Comparison of ENCODE assay signal across 16 cellular contexts in genomic region chr1:204705888-204706837, GRCh38. TPM values are rescaled to one million over a fixed set of nuclear protein-coding genes. Genes with fewer than 3 reads are reported as not detected.
DNase-seq lines count a peak whose midpoint lies in the region; ATAC-seq and TF ChIP-seq lines count a peak whose summit lies in the region.
"Had no signal": no experiment of that assay in that cellular context is flagged by ENCODE, and none has a peak within 500 bp of the region (broad histone marks: within the 10 kb centered on the region; RNA-seq: fewer than 3 reads in every experiment).

No MANE protein-coding gene starts in this region.

- no peak overlapping the region for H3K4me2 ChIP-seq in osteoblast (ENCODE audit: insufficient read depth, low read length)

- H3K9me3 ChIP-seq in T-helper 17 cell (ENCODE audit: control insufficient read depth, low read length, poor library complexity, severe bottlenecking) (no peaks in the 10 kb centered on the region), osteoblast (ENCODE audit: low read depth, low read length) (no peaks in the 10 kb centered on the region)
- H3K9me3 ChIP-seq: upper lobe of right lung had no signal

- no peaks in the 10 kb centered on the region for H3K9me3 Mint-ChIP-seq in activated naive CD4-positive, alpha-beta T cell treated with anti-CD3 and anti-CD28 coated beads, Interleukin-2, amount 10 ng/mL, durations not matched to agents 7 days and 5 days

- H2AFZ ChIP-seq in osteoblast (ENCODE audit: low read length) = no peak overlapping the region

- ATAC-seq in T-helper 17 cell (no peak), GM18868 (IDR thresholded peaks at IDR 0.05; ENCODE audit: unreplicated experiment) (no peak)
- ATAC-seq: upper lobe of right lung had no signal

- no peaks in the 10 kb centered on the region for H3K36me3 Mint-ChIP-seq in activated naive CD4-positive, alpha-beta T cell treated with anti-CD3 and anti-CD28 coated beads, Interleukin-2, amount 10 ng/mL, durations not matched to agents 7 days and 5 days
- H3K36me3 Mint-ChIP-seq in T-helper 17 cell (ENCODE audit: low read depth) = peaks cover 2% of the 10 kb centered on the region

- no peak for DNase-seq in activated naive CD4-positive, alpha-beta T cell treated with anti-CD3 and anti-CD28 coated beads, Interleukin-2, amount 10 ng/mL, durations not matched to agents 7 days and 5 days
- no peak for DNase-seq in activated naive CD4-positive, alpha-beta T cell treated with anti-CD3 and anti-CD28 coated beads, Interleukin-2, amount 50 U/mL, for 16 hours
- DNase-seq in T-helper 17 cell (no peak), dorsolateral prefrontal cortex (peak in 4 of 10 donors; percentile 42 to 49 (median 44)), osteoblast (ENCODE audit: insufficient read length, low spot score, missing footprints) (peak; percentile 19), GM13976 (ENCODE audit: low spot score) (no peak)
- no peak for DNase-seq in effector CD4-positive, alpha-beta T cell
- DNase-seq: activated effector memory CD4-positive, alpha-beta T cell treated with anti-CD3 and anti-CD28 coated beads, Interleukin-2, amount 50 U/mL, for 16 hours; Calu3; NCI-H1048; SHP77; stimulated activated CD4-positive, alpha-beta T cell treated with anti-CD3 and anti-CD28 coated beads, Interleukin-4, amount 100 ng/mL, for 4 hours; upper lobe of right lung had no signal

- in situ Hi-C loops in GM13976 (cut with MboI; ENCODE audit: low sequenced_read_pairs, unreplicated experiment) = no loop called here

- H3K27me3 ChIP-seq in dorsolateral prefrontal cortex (no peaks in the 10 kb centered on the region), osteoblast (ENCODE audit: insufficient read depth, low read length) (peaks cover 36% of the 10 kb centered on the region)

- H3K4me3 Mint-ChIP-seq in activated naive CD4-positive, alpha-beta T cell treated with anti-CD3 and anti-CD28 coated beads, Interleukin-2, amount 10 ng/mL, durations not matched to agents 7 days and 5 days = no peak overlapping the region
- H3K4me3 Mint-ChIP-seq in T-helper 17 cell = no peak overlapping the region

- no peaks in the 10 kb centered on the region for H4K20me1 ChIP-seq in osteoblast (ENCODE audit: insufficient read depth, low read length)

- peak overlapping the region; percentile 29 for H3K27ac Mint-ChIP-seq in activated naive CD4-positive, alpha-beta T cell treated with anti-CD3 and anti-CD28 coated beads, Interleukin-2, amount 10 ng/mL, durations not matched to agents 7 days and 5 days
- H3K27ac Mint-ChIP-seq in T-helper 17 cell = peak overlapping the region; percentile 12

- H3K4me3 ChIP-seq in dorsolateral prefrontal cortex (no peak overlapping the region), osteoblast (ENCODE audit: insufficient read depth, low read length) (no peak overlapping the region)
- H3K4me3 ChIP-seq: lung, upper lobe of right lung had no signal

- H3K27me3 Mint-ChIP-seq in activated naive CD4-positive, alpha-beta T cell treated with anti-CD3 and anti-CD28 coated beads, Interleukin-2, amount 10 ng/mL, durations not matched to agents 7 days and 5 days = peaks cover 37% of the 10 kb centered on the region
- H3K27me3 Mint-ChIP-seq in T-helper 17 cell = peaks cover 61% of the 10 kb centered on the region

- H3K36me3 ChIP-seq in osteoblast (ENCODE audit: insufficient read depth, low read length) = no peaks in the 10 kb centered on the region
- H3K36me3 ChIP-seq: upper lobe of right lung had no signal

- H3K27ac ChIP-seq in dorsolateral prefrontal cortex (peak overlapping the region in 50 of 59 donors; percentile 2 to 92 (median 66)), osteoblast (ENCODE audit: low read depth, low read length) (no peak overlapping the region)
- H3K27ac ChIP-seq: upper lobe of right lung had no signal

- peaks cover 21% of the 10 kb centered on the region for H3K4me1 Mint-ChIP-seq in activated naive CD4-positive, alpha-beta T cell treated with anti-CD3 and anti-CD28 coated beads, Interleukin-2, amount 10 ng/mL, durations not matched to agents 7 days and 5 days
- peaks cover 4% of the 10 kb centered on the region for H3K4me1 Mint-ChIP-seq in T-helper 17 cell

- TF ChIP-seq CTCF in dorsolateral prefrontal cortex (IDR thresholded peaks at IDR 0.05 in 54 of 56, conservative IDR thresholded peaks at IDR 0.05 in 2 of 56; ENCODE audit: low read depth in 1 of 56, partially characterized antibody in 56 of 56) = no peak
- TF ChIP-seq CTCF in osteoblast (IDR thresholded peaks at IDR 0.05; ENCODE audit: extremely low read depth, low read depth, low read length) = no peak
- no peak for TF ChIP-seq CTCF in GM13976 (IDR thresholded peaks at IDR 0.05; ENCODE audit: borderline replicate concordance, control extremely low read depth, extremely low read depth, insufficient read depth, missing control alignments)

- H3K4me1 ChIP-seq in osteoblast (ENCODE audit: insufficient read depth, low read length) = no peaks in the 10 kb centered on the region
- H3K4me1 ChIP-seq: upper lobe of right lung had no signal

- intact Hi-C loops in dorsolateral prefrontal cortex (cut with DNase I) = no loop called here

- H3K79me2 ChIP-seq in osteoblast (ENCODE audit: insufficient read depth, low read length) = no peaks in the 10 kb centered on the region

- CTCF ChIA-PET in activated naive CD4-positive, alpha-beta T cell treated with anti-CD3 and anti-CD28 coated beads, Interleukin-2, amount 10 ng/mL, durations not matched to agents 7 days and 5 days (lab: Charles Lee) = interaction anchor here (1.1 kb wide), 1 partner anchor 259 kb away, joined by 3 read pairs; no protein-coding TSS in a partner anchor

RNA-seq across cellular contexts. Expression of gene LRRN2, which starts 20.6 kb away (rescaled TPM):
- total RNA-seq in T-helper 17 cell (not detected), dorsolateral prefrontal cortex (10 to 100 TPM; 14.3 to 56.8 (median 35.2) TPM), osteoblast (under 0.01 TPM in 1 of 2 replicates, not detected in the other)
- total RNA-seq: Calu3, HT-29 had no signal

Comparison
In these comparisons a context has a peak if more than half of its experiments do, and no peak if none do; other contexts are left out.
1. RNA of gene LRRN2, which starts 20.6 kb away (total RNA-seq): 14.3 to 56.8 TPM in dorsolateral prefrontal cortex; not detected in T-helper 17 cell and under 0.01 TPM in osteoblast; every median in the first group is over 10 times any median in the second.